ENCODE assay signal across 1 cellular context in the genomic region with DNA sequence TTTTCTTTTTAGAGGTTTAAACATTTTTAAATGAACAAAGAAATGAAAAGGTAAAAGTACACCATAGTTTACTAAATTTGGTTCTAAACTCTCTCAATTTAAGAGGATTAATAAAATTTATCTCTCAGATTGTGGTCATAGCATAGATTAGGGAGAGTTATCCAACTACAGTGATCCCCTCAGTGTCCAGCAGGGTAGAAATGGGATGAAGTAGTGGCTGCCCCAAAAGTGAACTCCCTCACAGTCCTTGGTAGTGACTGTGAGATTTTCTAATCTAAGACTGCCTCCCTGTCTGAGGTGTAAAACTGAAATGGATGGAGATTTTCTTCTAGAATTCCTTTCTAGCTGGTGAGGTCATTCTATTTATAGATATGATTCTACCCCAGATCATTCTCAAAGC.
TF ChIP-seq lines count a peak whose summit lies in the region.

No MANE protein-coding gene starts in this region.

TF ChIP-seq in WTC11, 78 proteins besides CTCF, POLR2A, EP300 and RAD21 (continued from another document):
- TF ChIP-seq, protein P1, sequence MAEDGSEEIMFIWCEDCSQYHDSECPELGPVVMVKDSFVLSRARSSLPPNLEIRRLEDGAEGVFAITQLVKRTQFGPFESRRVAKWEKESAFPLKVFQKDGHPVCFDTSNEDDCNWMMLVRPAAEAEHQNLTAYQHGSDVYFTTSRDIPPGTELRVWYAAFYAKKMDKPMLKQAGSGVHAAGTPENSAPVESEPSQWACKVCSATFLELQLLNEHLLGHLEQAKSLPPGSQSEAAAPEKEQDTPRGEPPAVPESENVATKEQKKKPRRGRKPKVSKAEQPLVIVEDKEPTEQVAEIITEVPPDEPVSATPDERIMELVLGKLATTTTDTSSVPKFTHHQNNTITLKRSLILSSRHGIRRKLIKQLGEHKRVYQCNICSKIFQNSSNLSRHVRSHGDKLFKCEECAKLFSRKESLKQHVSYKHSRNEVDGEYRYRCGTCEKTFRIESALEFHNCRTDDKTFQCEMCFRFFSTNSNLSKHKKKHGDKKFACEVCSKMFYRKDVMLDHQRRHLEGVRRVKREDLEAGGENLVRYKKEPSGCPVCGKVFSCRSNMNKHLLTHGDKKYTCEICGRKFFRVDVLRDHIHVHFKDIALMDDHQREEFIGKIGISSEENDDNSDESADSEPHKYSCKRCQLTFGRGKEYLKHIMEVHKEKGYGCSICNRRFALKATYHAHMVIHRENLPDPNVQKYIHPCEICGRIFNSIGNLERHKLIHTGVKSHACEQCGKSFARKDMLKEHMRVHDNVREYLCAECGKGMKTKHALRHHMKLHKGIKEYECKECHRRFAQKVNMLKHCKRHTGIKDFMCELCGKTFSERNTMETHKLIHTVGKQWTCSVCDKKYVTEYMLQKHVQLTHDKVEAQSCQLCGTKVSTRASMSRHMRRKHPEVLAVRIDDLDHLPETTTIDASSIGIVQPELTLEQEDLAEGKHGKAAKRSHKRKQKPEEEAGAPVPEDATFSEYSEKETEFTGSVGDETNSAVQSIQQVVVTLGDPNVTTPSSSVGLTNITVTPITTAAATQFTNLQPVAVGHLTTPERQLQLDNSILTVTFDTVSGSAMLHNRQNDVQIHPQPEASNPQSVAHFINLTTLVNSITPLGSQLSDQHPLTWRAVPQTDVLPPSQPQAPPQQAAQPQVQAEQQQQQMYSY (CRISPR knock-in tag; IDR thresholded peaks at IDR 0.05) = no peak
- TF ChIP-seq, protein P2, sequence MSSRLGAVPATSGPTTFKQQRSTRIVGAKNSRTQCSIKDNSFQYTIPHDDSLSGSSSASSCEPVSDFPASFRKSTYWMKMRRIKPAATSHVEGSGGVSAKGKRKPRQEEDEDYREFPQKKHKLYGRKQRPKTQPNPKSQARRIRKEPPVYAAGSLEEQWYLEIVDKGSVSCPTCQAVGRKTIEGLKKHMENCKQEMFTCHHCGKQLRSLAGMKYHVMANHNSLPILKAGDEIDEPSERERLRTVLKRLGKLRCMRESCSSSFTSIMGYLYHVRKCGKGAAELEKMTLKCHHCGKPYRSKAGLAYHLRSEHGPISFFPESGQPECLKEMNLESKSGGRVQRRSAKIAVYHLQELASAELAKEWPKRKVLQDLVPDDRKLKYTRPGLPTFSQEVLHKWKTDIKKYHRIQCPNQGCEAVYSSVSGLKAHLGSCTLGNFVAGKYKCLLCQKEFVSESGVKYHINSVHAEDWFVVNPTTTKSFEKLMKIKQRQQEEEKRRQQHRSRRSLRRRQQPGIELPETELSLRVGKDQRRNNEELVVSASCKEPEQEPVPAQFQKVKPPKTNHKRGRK (CRISPR knock-in tag; IDR thresholded peaks at IDR 0.05; ENCODE audit: borderline replicate concordance) = no peak
- TF ChIP-seq NR2C2 (CRISPR knock-in tag; IDR thresholded peaks at IDR 0.05) = no peak
- TF ChIP-seq CREB1 (CRISPR knock-in tag; IDR thresholded peaks at IDR 0.05) = no peak
